Comparison of ENCODE assay signal across 23 cellular contexts in the genomic region with DNA sequence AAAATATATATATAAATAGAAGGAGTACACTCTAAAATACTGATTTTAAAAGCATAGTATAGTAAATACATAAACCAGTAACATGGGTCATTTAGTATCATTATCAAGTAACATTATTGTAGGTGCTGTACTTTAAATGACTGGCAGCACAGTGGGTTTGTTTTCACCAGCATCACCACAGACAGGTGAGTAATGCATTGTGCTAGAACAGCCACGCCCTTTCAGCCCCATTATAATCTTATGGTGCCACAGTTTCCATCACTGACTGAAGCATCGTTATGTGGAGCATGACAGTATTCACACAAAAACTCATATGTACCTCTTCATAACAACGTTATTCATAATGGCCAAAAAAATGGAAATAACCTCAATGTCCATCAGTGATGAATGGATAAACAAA.
DNase-seq lines count a peak whose midpoint lies in the region; ATAC-seq and TF ChIP-seq lines count a peak whose summit lies in the region.
"Had no signal": no experiment of that assay in that cellular context is flagged by ENCODE, and none has a peak within 500 bp of the region (broad histone marks: within the 10 kb centered on the region; RNA-seq: fewer than 3 reads in every experiment).

No MANE protein-coding gene starts in this region.

- no peaks in the 10 kb centered on the region for H3K36me3 ChIP-seq in WERI-Rb-1
- H3K36me3 ChIP-seq: gastrocnemius medialis, uterus had no signal

- H3K4me3 ChIP-seq in WERI-Rb-1 (ENCODE audit: low read depth, low read length): no peak overlapping the region
- H3K4me3 ChIP-seq: gastrocnemius medialis, hepatocyte, right lobe of liver, uterus had no signal

- no peak overlapping the region for H3K27ac ChIP-seq in WERI-Rb-1
- H3K27ac ChIP-seq: 22Rv1, gastrocnemius medialis, hepatocyte, right lobe of liver, uterus had no signal

- DNase-seq in NCI-H1417 (lab: John Stamatoyannopoulos, UW) (peak in 2 of 3 experiments; percentile 13 to 15), NCI-H1417 treated with DMSO at 0.1 percent for 48 hours (lab: John Stamatoyannopoulos, UW) (no peak), NCI-H1930 (lab: John Stamatoyannopoulos, UW) (no peak), A172 (ENCODE audit: low spot score) (no peak), WERI-Rb-1 (no peak)
- DNase-seq in stimulated activated CD4-positive, alpha-beta T cell treated with anti-CD3 and anti-CD28 coated beads, Interleukin-1b, Interleukin-23, amount 100 ng/mL, for 48 hours: peak; percentile 29
- no peak for DNase-seq in stimulated activated CD4-positive, alpha-beta T cell treated with anti-CD3 and anti-CD28 coated beads, Interleukin-4, amount 100 ng/mL, for 4 hours
- DNase-seq: AML-193; CD4-positive, alpha-beta memory T cell; effector CD8-positive, alpha-beta T cell; gastrocnemius medialis; NCI-H146; NCI-H2171; NCI-H510A; right lobe of liver; SHP77; stimulated activated CD4-positive, alpha-beta T cell treated with anti-CD3 and anti-CD28 coated beads, Interleukin-12 subunit alpha, Interleukin-12 subunit beta, amount 100 ng/mL, for 4 hours; stimulated activated naive CD4-positive, alpha-beta T cell; T1000; uterus had no signal

- ATAC-seq in esophagus mucosa: peak; percentile 81
- ATAC-seq: gastrocnemius medialis had no signal

- no peaks in the 10 kb centered on the region for H3K9me3 ChIP-seq in WERI-Rb-1 (ENCODE audit: severe bottlenecking)
- H3K9me3 ChIP-seq: gastrocnemius medialis, right lobe of liver, uterus had no signal

- no peak for TF ChIP-seq CTCF in WERI-Rb-1 (IDR thresholded peaks at IDR 0.05; ENCODE audit: low read depth, low read length)

- no peaks in the 10 kb centered on the region for H3K27me3 ChIP-seq in WERI-Rb-1 (ENCODE audit: insufficient read depth, low read depth, severe bottlenecking)
- H3K27me3 ChIP-seq: gastrocnemius medialis, hepatocyte, right lobe of liver, uterus had no signal

Comparison
In these comparisons a context has a peak if more than half of its experiments do, and no peak if none do; other contexts are left out.
1. DNase-seq: peak in NCI-H1417 (2 of 3) and stimulated activated CD4-positive, alpha-beta T cell treated with anti-CD3 and anti-CD28 coated beads, Interleukin-1b, Interleukin-23, amount 100 ng/mL, for 48 hours (single experiment); none in NCI-H1417 treated with DMSO at 0.1 percent for 48 hours (single experiment), stimulated activated CD4-positive, alpha-beta T cell treated with anti-CD3 and anti-CD28 coated beads, Interleukin-4, amount 100 ng/mL, for 4 hours (0 of 2), NCI-H1930 (0 of 2), A172 (single experiment) and WERI-Rb-1 (single experiment).